In the genomic region with DNA sequence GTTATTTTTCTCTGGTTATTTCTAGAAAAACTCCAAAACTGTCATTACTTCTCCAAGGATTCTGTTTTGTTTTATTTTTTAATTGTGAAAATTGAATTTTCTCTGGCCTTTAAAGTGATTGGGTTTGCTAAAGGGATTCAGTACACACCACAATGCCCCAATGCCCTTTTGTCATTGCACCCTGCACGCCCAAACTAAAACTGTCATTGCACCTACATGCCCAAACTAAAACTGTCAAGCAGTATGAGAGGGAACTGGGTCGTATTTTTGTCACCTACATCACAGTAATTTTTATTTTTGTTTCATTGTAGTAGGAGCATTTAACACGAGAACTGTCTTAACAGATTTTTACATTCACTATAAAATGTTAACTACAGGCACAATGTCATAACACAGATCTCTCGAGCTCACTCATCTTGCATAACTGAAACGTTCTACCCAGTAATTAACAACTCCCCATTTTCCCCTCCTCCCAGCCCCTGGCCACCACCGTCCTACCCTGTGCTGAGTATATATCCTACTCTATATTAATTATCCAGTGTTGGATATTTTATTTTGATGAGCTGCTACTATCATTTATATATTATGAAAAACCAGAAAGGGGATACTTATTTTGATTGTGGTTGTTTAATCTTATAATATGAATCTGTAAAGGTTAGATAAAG, we compare ENCODE assay signal across 25 cellular contexts. TPM values are rescaled to one million over a fixed set of nuclear protein-coding genes. Genes with fewer than 3 reads are reported as not detected.
DNase-seq lines count a peak whose midpoint lies in the region; ATAC-seq, FAIRE-seq and TF ChIP-seq lines count a peak whose summit lies in the region.
"Had no signal": no experiment of that assay in that cellular context is flagged by ENCODE, and none has a peak within 500 bp of the region (broad histone marks: within the 10 kb centered on the region; RNA-seq: fewer than 3 reads in every experiment).

No MANE protein-coding gene starts in this region.

- TF ChIP-seq POLR2A in esophagus muscularis mucosa (IDR thresholded peaks at IDR 0.05; ENCODE audit: low read depth) = no peak

- ATAC-seq in Right ventricle myocardium inferior (peak; percentile 44), left cardiac atrium (peak; percentile 57 to 78)
- ATAC-seq: A549, GM12878, HCT116 had no signal

- H3K4me3 ChIP-seq in right atrium auricular region = no peak overlapping the region
- no peak overlapping the region for H3K4me3 ChIP-seq in esophagus muscularis mucosa
- H3K4me3 ChIP-seq: A549; BLaER1 treated with 17β-estradiol and CSF1 and Interleukin-3, amounts not matched to agents 10 nM and 100 nM; GM12878; GM23248 had no signal

- no peak for TF ChIP-seq EP300 in esophagus muscularis mucosa (IDR thresholded peaks at IDR 0.05)

- H3K27ac ChIP-seq in right atrium auricular region (peak overlapping the region in 1 of 2 donors; percentile 63), esophagus muscularis mucosa (replicated peaks in 1 of 4) (no peak overlapping the region)
- H3K27ac ChIP-seq: A549; BLaER1 treated with 17β-estradiol and CSF1 and Interleukin-3, amounts not matched to agents 10 nM and 100 nM; GM23248 had no signal

- DNase-seq in Right ventricle myocardium inferior (ENCODE audit: missing footprints) = no peak
- DNase-seq in right atrium auricular region (ENCODE audit: low spot score) = no peak
- DNase-seq in esophagus muscularis mucosa (ENCODE audit: extremely low spot score) = peak; percentile 70
- no peak for DNase-seq in left cardiac atrium
- no peak for DNase-seq in NCI-H1092 (lab: John Stamatoyannopoulos, UW)
- no peak for DNase-seq in amygdala (lab: John Stamatoyannopoulos, UW)
- DNase-seq: 8988T; ACHN; AML-193; BE2C; CD4-positive, alpha-beta T cell; CD8-positive, alpha-beta memory T cell; DMS 273 treated with DMSO at 0.1 percent for 48 hours; DMS79; EL; GDM1; GM23248; H9 had no signal

- intact Hi-C loops in Right ventricle myocardium inferior (cut with DNase I) (no loop called here), esophagus muscularis mucosa (cut with DNase I) (no loop called here), left cardiac atrium (cut with DNase I) (no loop called here)

- H3K9me3 ChIP-seq in right atrium auricular region = no peaks in the 10 kb centered on the region
- H3K9me3 ChIP-seq in esophagus muscularis mucosa = no peaks in the 10 kb centered on the region
- H3K9me3 ChIP-seq: A549; BE2C; BLaER1 treated with 17β-estradiol and CSF1 and Interleukin-3, amounts not matched to agents 10 nM and 100 nM had no signal

- peak; percentile 45 for FAIRE-seq in islet of Langerhans (lab: Jason Lieb, UNC)
- FAIRE-seq: A549, D721Med, GM12878, GM19239 had no signal

- TF ChIP-seq CTCF in right atrium auricular region (IDR thresholded peaks at IDR 0.05) = no peak
- TF ChIP-seq CTCF in esophagus muscularis mucosa (IDR thresholded peaks at IDR 0.05) = no peak

- peaks cover 0 to 15% of the 10 kb centered on the region in 2 donors for H3K4me1 ChIP-seq in right atrium auricular region
- H3K4me1 ChIP-seq in esophagus muscularis mucosa = no peaks in the 10 kb centered on the region
- H3K4me1 ChIP-seq: BE2C had no signal

- 68% methylated on average over 6 of the region's 6 CpGs for WGBS in esophagus muscularis mucosa

- no peaks in the 10 kb centered on the region for H3K36me3 ChIP-seq in right atrium auricular region
- H3K36me3 ChIP-seq in esophagus muscularis mucosa = no peaks in the 10 kb centered on the region
- H3K36me3 ChIP-seq: BE2C; BLaER1 treated with 17β-estradiol and CSF1 and Interleukin-3, amounts not matched to agents 10 nM and 100 nM had no signal

- H3K27me3 ChIP-seq in right atrium auricular region (no peaks in the 10 kb centered on the region), esophagus muscularis mucosa (peaks cover 0 to 10% (median 0%) of the 10 kb centered on the region in 4 donors)
- H3K27me3 ChIP-seq: BLaER1 treated with 17β-estradiol and CSF1 and Interleukin-3, amounts not matched to agents 10 nM and 100 nM had no signal

RNA-seq across cellular contexts. Expression of a gene that starts 7.2 kb away (rescaled TPM):
- 8.7 TPM for total RNA-seq in Right ventricle myocardium inferior
- total RNA-seq in right atrium auricular region = 10 to 100 TPM in 1 of 2 donors, 1 to 10 TPM in 1; 6.2 to 21.1 TPM
- under 1 TPM; 0.42 to 0.83 (median 0.54) TPM for total RNA-seq in esophagus muscularis mucosa
- 10 to 100 TPM; 11.8 to 14.9 TPM for total RNA-seq in left cardiac atrium
- total RNA-seq: CD4-positive, alpha-beta T cell; CD8-positive, alpha-beta memory T cell; GM12878 had no signal

RNA-seq across cellular contexts. Expression of a gene that starts 43.4 kb away (rescaled TPM):
- 8.6 TPM for total RNA-seq in Right ventricle myocardium inferior
- 1 to 10 TPM; 2.4 to 5.4 TPM for total RNA-seq in right atrium auricular region
- 10 to 100 TPM in 3 of 4 donors, 1 to 10 TPM in 1; 8.3 to 20.0 (median 13.8) TPM for total RNA-seq in esophagus muscularis mucosa
- 10 to 100 TPM; 11.6 to 16.1 TPM for total RNA-seq in left cardiac atrium
- total RNA-seq: CD4-positive, alpha-beta T cell; CD8-positive, alpha-beta memory T cell; H9 had no signal
